1 cellular context compared by ENCODE assay signal in genomic region chr7:98293746-98294145, GRCh38.
TF ChIP-seq lines count a peak whose summit lies in the region.

No MANE protein-coding gene starts in this region.

TF ChIP-seq in GM12878, 131 proteins besides CTCF, POLR2A, EP300 and RAD21:
- TF ChIP-seq CBX3 (IDR thresholded peaks at IDR 0.05; ENCODE audit: borderline replicate concordance, low read depth) (no peak), RB1 (IDR thresholded peaks at IDR 0.05; ENCODE audit: borderline replicate concordance) (no peak)
